ENCODE assay signal across 8 cellular contexts in the genomic region with DNA sequence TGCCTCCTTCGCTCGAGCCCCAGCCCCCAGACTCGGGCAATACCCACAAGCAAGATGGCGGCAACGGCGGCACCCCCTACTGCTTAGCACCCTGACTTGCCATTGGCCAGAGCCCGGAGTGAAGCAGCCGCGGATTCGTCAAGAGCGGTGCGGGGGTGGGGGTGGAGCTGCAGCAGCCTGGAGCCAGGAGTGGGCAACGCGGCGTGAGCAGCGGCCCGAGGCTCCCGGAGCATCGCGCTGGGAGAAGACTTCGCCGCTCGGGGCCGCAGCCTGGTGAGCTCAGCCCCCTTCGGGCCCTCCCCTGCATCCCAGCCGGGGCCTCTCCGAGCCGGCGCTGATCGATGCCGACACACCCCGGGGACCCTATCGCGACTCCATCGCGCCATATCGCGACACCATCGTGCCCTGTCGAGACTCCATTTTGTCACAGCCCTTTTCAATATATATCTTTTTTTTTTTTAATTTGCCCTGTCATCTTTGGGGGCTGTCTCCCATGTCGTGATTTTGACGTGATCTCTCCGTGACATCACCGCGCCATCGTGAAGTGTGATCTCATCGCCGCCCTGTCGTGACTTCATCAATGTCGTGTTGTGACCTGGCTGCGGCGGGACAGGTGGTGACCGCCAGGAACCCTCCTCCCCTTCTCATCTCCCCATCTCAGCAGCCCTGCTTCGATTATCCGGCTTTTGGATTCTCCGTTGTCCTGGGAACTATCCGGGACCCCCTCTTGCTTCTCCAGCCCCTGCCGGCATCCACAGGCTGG. TPM values are rescaled to one million over a fixed set of nuclear protein-coding genes. Genes with fewer than 3 reads are reported as not detected.
DNase-seq lines count a peak whose midpoint lies in the region; ATAC-seq and TF ChIP-seq lines count a peak whose summit lies in the region.

A gene with protein sequence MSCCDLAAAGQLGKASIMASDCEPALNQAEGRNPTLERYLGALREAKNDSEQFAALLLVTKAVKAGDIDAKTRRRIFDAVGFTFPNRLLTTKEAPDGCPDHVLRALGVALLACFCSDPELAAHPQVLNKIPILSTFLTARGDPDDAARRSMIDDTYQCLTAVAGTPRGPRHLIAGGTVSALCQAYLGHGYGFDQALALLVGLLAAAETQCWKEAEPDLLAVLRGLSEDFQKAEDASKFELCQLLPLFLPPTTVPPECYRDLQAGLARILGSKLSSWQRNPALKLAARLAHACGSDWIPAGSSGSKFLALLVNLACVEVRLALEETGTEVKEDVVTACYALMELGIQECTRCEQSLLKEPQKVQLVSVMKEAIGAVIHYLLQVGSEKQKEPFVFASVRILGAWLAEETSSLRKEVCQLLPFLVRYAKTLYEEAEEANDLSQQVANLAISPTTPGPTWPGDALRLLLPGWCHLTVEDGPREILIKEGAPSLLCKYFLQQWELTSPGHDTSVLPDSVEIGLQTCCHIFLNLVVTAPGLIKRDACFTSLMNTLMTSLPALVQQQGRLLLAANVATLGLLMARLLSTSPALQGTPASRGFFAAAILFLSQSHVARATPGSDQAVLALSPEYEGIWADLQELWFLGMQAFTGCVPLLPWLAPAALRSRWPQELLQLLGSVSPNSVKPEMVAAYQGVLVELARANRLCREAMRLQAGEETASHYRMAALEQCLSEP (plus strand): TSS at position 189 of the 763 bp plus-strand sequence. CDS start 392 bp downstream, at position 581.

- H3K4me1 Mint-ChIP-seq in activated naive CD8-positive, alpha-beta T cell treated with anti-CD3 and anti-CD28 coated beads, Interleukin-2, amount 50 U/mL, for 24 hours, result peaks cover 53% of the 10 kb centered on the region

- H3K27ac ChIP-seq in parathyroid adenoma, result peak within 1 kb of the TSS; percentile 92
- H3K27ac ChIP-seq in transverse colon, result peak within 1 kb of the TSS; percentile 88 to 96 (median 95)

- H3K4me2 ChIP-seq in parathyroid adenoma (ENCODE audit: low read length), result peak within 1 kb of the TSS; percentile 95

- H3K4me3 ChIP-seq in GM12864 (ENCODE audit: low read depth, low read length) (peak within 1 kb of the TSS; percentile 91), parathyroid adenoma (ENCODE audit: low read depth, low read length) (peak within 1 kb of the TSS; percentile 84), transverse colon (peak within 1 kb of the TSS; percentile 60 to 89 (median 70))

- H3K9ac ChIP-seq in parathyroid adenoma, result peak within 1 kb of the TSS; percentile 80

- DNase-seq in GM12864 (ENCODE audit: low read depth) (peak; percentile 94), NCI-H1417 treated with DMSO at 0.1 percent for 48 hours (lab: John Stamatoyannopoulos, UW) (peak; percentile 72), SW480 (ENCODE audit: low spot score) (peak; percentile 96), Right ventricle myocardium superior (peak; percentile 98), transverse colon (peak; percentile 97)
- peak; percentile 95 for DNase-seq in activated naive CD8-positive, alpha-beta T cell treated with anti-CD3 and anti-CD28 coated beads, Interleukin-2, amount 50 U/mL, for 24 hours

- no peaks in the 10 kb centered on the region for H3K9me3 ChIP-seq in parathyroid adenoma (ENCODE audit: control insufficient read depth, low read length)
- H3K9me3 ChIP-seq in transverse colon, result no peaks in the 10 kb centered on the region

- TF ChIP-seq CTCF in GM12864 (IDR thresholded peaks at IDR 0.05; ENCODE audit: low read depth, low read length, missing control alignments), result no peak
- TF ChIP-seq CTCF in parathyroid adenoma (IDR thresholded peaks at IDR 0.05), result no peak
- no peak for TF ChIP-seq CTCF in transverse colon (IDR thresholded peaks at IDR 0.05)

- WGBS in transverse colon (ENCODE audit: low coverage in 1 of 2), 2 donors, result 0 to 1% methylated on average over 20 to 58 of the region's 58 CpGs

- TF ChIP-seq POLR2A in transverse colon (IDR thresholded peaks at IDR 0.05), result no peak

- in situ Hi-C loops in transverse colon (cut with MboI; ENCODE audit: low pct_ligation_motif_present in 1 of 4, low pct_unique_long_range_greater_than_20kb in 1 of 4, low sequenced_read_pairs in 3 of 4), result loop anchor here in 2 of 4 donors (25.0 kb wide), 2 partner anchors 95 to 370 kb away; a partner anchor contains a TSS

- TF ChIP-seq EP300 in transverse colon (IDR thresholded peaks at IDR 0.05; ENCODE audit: low read depth), result no peak

- H3K27me3 Mint-ChIP-seq in activated naive CD8-positive, alpha-beta T cell treated with anti-CD3 and anti-CD28 coated beads, Interleukin-2, amount 50 U/mL, for 24 hours, result no peaks in the 10 kb centered on the region

- peak within 1 kb of the TSS; percentile 89 for H2AFZ ChIP-seq in parathyroid adenoma

- H3K4me1 ChIP-seq in parathyroid adenoma, result peaks cover 9% of the 10 kb centered on the region
- H3K4me1 ChIP-seq in transverse colon, result peaks cover 17 to 43% (median 37%) of the 10 kb centered on the region in 4 donors

- ATAC-seq in HG02759 (IDR thresholded peaks at IDR 0.05; ENCODE audit: unreplicated experiment), result peak; percentile 82
- peak; percentile 91 for ATAC-seq in activated naive CD8-positive, alpha-beta T cell treated with anti-CD3 and anti-CD28 coated beads, Interleukin-2, amount 50 U/mL, for 24 hours
- ATAC-seq in Right ventricle myocardium superior (ENCODE audit: poor library complexity), result peak; percentile 94

- H3K4me3 Mint-ChIP-seq in activated naive CD8-positive, alpha-beta T cell treated with anti-CD3 and anti-CD28 coated beads, Interleukin-2, amount 50 U/mL, for 24 hours, result peak within 1 kb of the TSS; percentile 94

- H3K27ac Mint-ChIP-seq in activated naive CD8-positive, alpha-beta T cell treated with anti-CD3 and anti-CD28 coated beads, Interleukin-2, amount 50 U/mL, for 24 hours, result peak within 1 kb of the TSS; percentile 95

- intact Hi-C loops in Right ventricle myocardium superior (cut with DNase I) (no loop called here), transverse colon (cut with DNase I; ENCODE audit: low total_unique reads) (no loop called here)

- peaks cover 2% of the 10 kb centered on the region for H3K79me2 ChIP-seq in parathyroid adenoma

- peaks cover 12% of the 10 kb centered on the region for H3K36me3 Mint-ChIP-seq in activated naive CD8-positive, alpha-beta T cell treated with anti-CD3 and anti-CD28 coated beads, Interleukin-2, amount 50 U/mL, for 24 hours (ENCODE audit: low read depth)

- no peaks in the 10 kb centered on the region for H3K9me3 Mint-ChIP-seq in activated naive CD8-positive, alpha-beta T cell treated with anti-CD3 and anti-CD28 coated beads, Interleukin-2, amount 50 U/mL, for 24 hours

- H3K27me3 ChIP-seq in parathyroid adenoma (ENCODE audit: control insufficient read depth, insufficient read depth, low read length) (no peaks in the 10 kb centered on the region), transverse colon (no peaks in the 10 kb centered on the region)

- H3K36me3 ChIP-seq in parathyroid adenoma (ENCODE audit: control insufficient read depth, insufficient read depth, low read length) (no peaks in the 10 kb centered on the region), transverse colon (peaks cover 0 to 16% (median 5%) of the 10 kb centered on the region in 4 donors)

RNA-seq across cellular contexts. Expression of the gene that starts here (rescaled TPM):
- total RNA-seq in Right ventricle myocardium superior (20.3 TPM), transverse colon (10 to 100 TPM in 1 of 4 donors, 1 to 10 TPM in 3; 6.7 to 11.3 (median 9.5) TPM)

Comparison
In these comparisons a context has a peak if more than half of its experiments do, and no peak if none do; other contexts are left out.
1. Peak in every context shown above with its lines: DNase-seq, ATAC-seq, H3K4me3 ChIP-seq and H3K27ac ChIP-seq.